28 cellular contexts compared by ENCODE assay signal in the genomic region with DNA sequence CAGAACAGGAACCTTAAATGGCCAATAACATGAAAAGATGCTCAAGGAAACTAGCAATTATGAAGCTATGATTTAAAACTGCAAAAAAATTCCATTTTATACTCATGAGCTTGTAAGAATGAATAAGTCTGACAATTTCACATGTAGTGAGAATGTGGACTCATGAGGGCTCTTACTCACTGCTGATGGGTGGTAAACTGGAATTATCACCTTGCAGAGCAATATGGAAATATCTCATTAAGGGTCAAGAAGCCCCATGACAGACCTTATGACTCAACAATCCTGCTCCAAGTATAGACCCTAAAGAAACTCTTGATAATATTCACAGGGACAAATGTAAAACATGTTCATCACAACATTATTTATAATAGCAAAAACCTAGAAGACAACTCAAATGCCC. TPM values are rescaled to one million over a fixed set of nuclear protein-coding genes. Genes with fewer than 3 reads are reported as not detected.
DNase-seq lines count a peak whose midpoint lies in the region; ATAC-seq, FAIRE-seq and TF ChIP-seq lines count a peak whose summit lies in the region.
"Had no signal": no experiment of that assay in that cellular context is flagged by ENCODE, and none has a peak within 500 bp of the region (broad histone marks: within the 10 kb centered on the region; RNA-seq: fewer than 3 reads in every experiment).

No MANE protein-coding gene starts in this region.

- H3K79me2 ChIP-seq in osteoblast (ENCODE audit: insufficient read depth, low read length) = no peaks in the 10 kb centered on the region

- H3K36me3 ChIP-seq in osteoblast (ENCODE audit: insufficient read depth, low read length) = no peaks in the 10 kb centered on the region
- H3K36me3 ChIP-seq: brain microvascular endothelial cell, colonic mucosa, left ventricle myocardium inferior, neural progenitor cell had no signal

- no peaks in the 10 kb centered on the region for H4K20me1 ChIP-seq in osteoblast (ENCODE audit: insufficient read depth, low read length)

- H3K27me3 ChIP-seq in CD4-positive, alpha-beta T cell (ENCODE audit: control insufficient read depth, insufficient read depth, low read length) = no peaks in the 10 kb centered on the region
- H3K27me3 ChIP-seq in osteoblast (ENCODE audit: insufficient read depth, low read length) = no peaks in the 10 kb centered on the region
- H3K27me3 ChIP-seq: brain microvascular endothelial cell, colonic mucosa, heart right ventricle, neural progenitor cell, upper lobe of left lung had no signal

- no peak overlapping the region for H3K4me2 ChIP-seq in osteoblast (ENCODE audit: insufficient read depth, low read length)
- H3K4me2 ChIP-seq: neural progenitor cell had no signal

- H3K4me3 ChIP-seq in foreskin fibroblast (ENCODE audit: low read depth in 1 of 2, low read length in 2 of 2) (no peak overlapping the region), osteoblast (ENCODE audit: insufficient read depth, low read length) (no peak overlapping the region)
- H3K4me3 ChIP-seq: colonic mucosa, heart right ventricle, left ventricle myocardium inferior, neural progenitor cell, psoas muscle, upper lobe of left lung had no signal

- no peak overlapping the region for H2AFZ ChIP-seq in osteoblast (ENCODE audit: low read length)
- H2AFZ ChIP-seq: neural progenitor cell had no signal

- no peak for TF ChIP-seq CTCF in CD4-positive, alpha-beta T cell (IDR thresholded peaks at IDR 0.05)
- TF ChIP-seq CTCF in foreskin fibroblast (IDR thresholded peaks at IDR 0.05; ENCODE audit: low read depth, low read length) (no peak), osteoblast (IDR thresholded peaks at IDR 0.05; ENCODE audit: extremely low read depth, low read depth, low read length) (no peak)

- peaks cover 85% of the 10 kb centered on the region for H3K36me3 Mint-ChIP-seq in CD4-positive, alpha-beta T cell (ENCODE audit: low read depth)
- peaks cover 32% of the 10 kb centered on the region for H3K36me3 Mint-ChIP-seq in activated T-helper 1 cell treated with anti-CD3 and anti-CD28 coated beads, Interleukin-12 subunit alpha, Interleukin-12 subunit beta, Interleukin-2, Interleukin-4 antibody, amounts not matched to agents 30 ng/mL and 10 ng/mL and 1 ng/mL, durations not matched to agents 14 hours and 24 hours and 36 hours (ENCODE audit: low read depth)
- H3K36me3 Mint-ChIP-seq: neural progenitor cell had no signal

- CTCF ChIA-PET in CD4-positive, alpha-beta T cell (lab: Charles Lee) = interaction anchor here (4.5 kb wide), 1 partner anchor 48 kb away, joined by 14 read pairs; no protein-coding TSS in a partner anchor

- POLR2A ChIA-PET in CD4-positive, alpha-beta T cell (lab: Charles Lee) = interaction anchor here (1.3 kb wide), 1 partner anchor 23 kb away, joined by 4 read pairs; no protein-coding TSS in a partner anchor

- H3K4me1 Mint-ChIP-seq in CD4-positive, alpha-beta T cell (ENCODE audit: low read depth) = peaks cover 17% of the 10 kb centered on the region
- peaks cover 5% of the 10 kb centered on the region for H3K4me1 Mint-ChIP-seq in activated T-helper 1 cell treated with anti-CD3 and anti-CD28 coated beads, Interleukin-12 subunit alpha, Interleukin-12 subunit beta, Interleukin-2, Interleukin-4 antibody, amounts not matched to agents 30 ng/mL and 10 ng/mL and 1 ng/mL, durations not matched to agents 14 hours and 24 hours and 36 hours (ENCODE audit: low read depth)

- no peak for FAIRE-seq in frontal cortex (lab: Jason Lieb, UNC)
- FAIRE-seq: HepG2, small intestine had no signal

- H3K9me3 ChIP-seq in CD4-positive, alpha-beta T cell (ENCODE audit: control insufficient read depth, low read length) = no peaks in the 10 kb centered on the region
- H3K9me3 ChIP-seq in osteoblast (ENCODE audit: low read depth, low read length) = no peaks in the 10 kb centered on the region
- H3K9me3 ChIP-seq: Caco-2, colonic mucosa, heart right ventricle, left ventricle myocardium inferior, psoas muscle, upper lobe of left lung had no signal

- DNase-seq in activated CD4-positive, CD25-positive, alpha-beta regulatory T cell treated with anti-CD3 and anti-CD28 coated beads, Interleukin-2, amount 50 U/mL, for 72 hours = no peak
- DNase-seq in CD4-positive, alpha-beta T cell = no peak
- no peak for DNase-seq in activated T-helper 1 cell treated with anti-CD3 and anti-CD28 coated beads, Interleukin-12 subunit alpha, Interleukin-12 subunit beta, Interleukin-2, Interleukin-4 antibody, amounts not matched to agents 30 ng/mL and 10 ng/mL and 1 ng/mL, durations not matched to agents 14 hours and 24 hours and 36 hours (ENCODE audit: low spot score)
- DNase-seq in foreskin fibroblast (peak; percentile 8 to 37), frontal cortex (ENCODE audit: low spot score in 2 of 2) (no peak), NCI-H1105 (lab: John Stamatoyannopoulos, UW) (no peak), osteoblast (ENCODE audit: insufficient read length, low spot score, missing footprints) (no peak)
- DNase-seq: 8988T; activated CD8-positive, alpha-beta memory T cell treated with anti-CD3 and anti-CD28 coated beads, Interleukin-2, amount 50 U/mL, for 48 hours; AML-193; brain microvascular endothelial cell; Caco-2; colonic mucosa; heart right ventricle; left ventricle myocardium inferior; NCI-H1436; NCI-H526 treated with DMSO at 0.1 percent for 48 hours; psoas muscle; small intestine; stimulated activated CD4-positive, alpha-beta T cell treated with anti-CD3 and anti-CD28 coated beads, Interleukin-4, amount 100 ng/mL, for 1 hour; T1000; upper lobe of left lung had no signal

- intact Hi-C loops in CD4-positive, alpha-beta T cell (cut with DNase I, micrococcal nuclease) = no loop called here
- intact Hi-C loops in activated T-helper 1 cell treated with anti-CD3 and anti-CD28 coated beads, Interleukin-12 subunit alpha, Interleukin-12 subunit beta, Interleukin-2, Interleukin-4 antibody, amounts not matched to agents 30 ng/mL and 10 ng/mL and 1 ng/mL, durations not matched to agents 14 hours and 24 hours and 36 hours (cut with micrococcal nuclease) = no loop called here

- H3K27me3 Mint-ChIP-seq in CD4-positive, alpha-beta T cell = no peaks in the 10 kb centered on the region
- no peaks in the 10 kb centered on the region for H3K27me3 Mint-ChIP-seq in activated T-helper 1 cell treated with anti-CD3 and anti-CD28 coated beads, Interleukin-12 subunit alpha, Interleukin-12 subunit beta, Interleukin-2, Interleukin-4 antibody, amounts not matched to agents 30 ng/mL and 10 ng/mL and 1 ng/mL, durations not matched to agents 14 hours and 24 hours and 36 hours (ENCODE audit: insufficient read depth)

- no peak overlapping the region for H3K4me3 Mint-ChIP-seq in CD4-positive, alpha-beta T cell
- H3K4me3 Mint-ChIP-seq in activated T-helper 1 cell treated with anti-CD3 and anti-CD28 coated beads, Interleukin-12 subunit alpha, Interleukin-12 subunit beta, Interleukin-2, Interleukin-4 antibody, amounts not matched to agents 30 ng/mL and 10 ng/mL and 1 ng/mL, durations not matched to agents 14 hours and 24 hours and 36 hours = no peak overlapping the region
- H3K4me3 Mint-ChIP-seq: neural progenitor cell had no signal

- H3K27ac Mint-ChIP-seq in CD4-positive, alpha-beta T cell = peak overlapping the region; percentile 27
- H3K27ac Mint-ChIP-seq in activated T-helper 1 cell treated with anti-CD3 and anti-CD28 coated beads, Interleukin-12 subunit alpha, Interleukin-12 subunit beta, Interleukin-2, Interleukin-4 antibody, amounts not matched to agents 30 ng/mL and 10 ng/mL and 1 ng/mL, durations not matched to agents 14 hours and 24 hours and 36 hours = peak overlapping the region; percentile 86
- H3K27ac Mint-ChIP-seq: neural progenitor cell had no signal

- ATAC-seq in activated CD4-positive, CD25-positive, alpha-beta regulatory T cell treated with anti-CD3 and anti-CD28 coated beads, Interleukin-2, amount 50 U/mL, for 24 hours = peak; percentile 92 to 93
- no peak for ATAC-seq in CD4-positive, alpha-beta T cell (ENCODE audit: poor library complexity)
- ATAC-seq: heart right ventricle, HepG2, psoas muscle, SK-N-SH treated with all-trans-retinoic acid at 6 μM for 48 hours had no signal

- H3K9me3 Mint-ChIP-seq in CD4-positive, alpha-beta T cell = no peaks in the 10 kb centered on the region
- no peaks in the 10 kb centered on the region for H3K9me3 Mint-ChIP-seq in activated T-helper 1 cell treated with anti-CD3 and anti-CD28 coated beads, Interleukin-12 subunit alpha, Interleukin-12 subunit beta, Interleukin-2, Interleukin-4 antibody, amounts not matched to agents 30 ng/mL and 10 ng/mL and 1 ng/mL, durations not matched to agents 14 hours and 24 hours and 36 hours
- H3K9me3 Mint-ChIP-seq: neural progenitor cell had no signal

- no peaks in the 10 kb centered on the region for H3K4me1 ChIP-seq in osteoblast (ENCODE audit: insufficient read depth, low read length)
- H3K4me1 ChIP-seq: colonic mucosa, left ventricle myocardium inferior, psoas muscle, upper lobe of left lung had no signal

- H3K27ac ChIP-seq in CD4-positive, alpha-beta T cell (ENCODE audit: low read depth, low read length) = no peak overlapping the region
- no peak overlapping the region for H3K27ac ChIP-seq in osteoblast (ENCODE audit: low read depth, low read length)
- H3K27ac ChIP-seq: brain microvascular endothelial cell, colonic mucosa, heart right ventricle, left ventricle myocardium inferior, neural progenitor cell, psoas muscle, RWPE1, upper lobe of left lung had no signal

RNA-seq across cellular contexts. Expression of a gene that starts 23.5 kb away (rescaled TPM):
- total RNA-seq in CD4-positive, alpha-beta T cell = 1 to 10 TPM; 2.5 to 3.0 TPM
- 0.16 TPM in 1 of 2 replicates, not detected in the other for total RNA-seq in activated T-helper 1 cell treated with anti-CD3 and anti-CD28 coated beads, Interleukin-12 subunit alpha, Interleukin-12 subunit beta, Interleukin-2, Interleukin-4 antibody, amounts not matched to agents 30 ng/mL and 10 ng/mL and 1 ng/mL, durations not matched to agents 14 hours and 24 hours and 36 hours
- total RNA-seq in frontal cortex = 0.82 TPM
- total RNA-seq in osteoblast = 9.8 and 13.6 TPM in 2 replicates

RNA-seq across cellular contexts. Expression of a gene that starts 30.3 kb away (rescaled TPM):
- total RNA-seq in CD4-positive, alpha-beta T cell = 100 to 1,000 TPM; 127 to 138 TPM
- 40.9 and 43.3 TPM in 2 replicates for total RNA-seq in activated T-helper 1 cell treated with anti-CD3 and anti-CD28 coated beads, Interleukin-12 subunit alpha, Interleukin-12 subunit beta, Interleukin-2, Interleukin-4 antibody, amounts not matched to agents 30 ng/mL and 10 ng/mL and 1 ng/mL, durations not matched to agents 14 hours and 24 hours and 36 hours
- total RNA-seq in frontal cortex = 1.2 TPM
- total RNA-seq in osteoblast = under 0.01 TPM in 1 of 2 replicates, not detected in the other
- total RNA-seq: HepG2, M059J had no signal

RNA-seq across cellular contexts. Expression of a gene that starts 52.8 kb away (rescaled TPM):
- total RNA-seq in CD4-positive, alpha-beta T cell = 1 to 10 TPM in 1 of 2 experiments, under 1 TPM in 1; 0.85 to 1.2 TPM
- total RNA-seq in activated T-helper 1 cell treated with anti-CD3 and anti-CD28 coated beads, Interleukin-12 subunit alpha, Interleukin-12 subunit beta, Interleukin-2, Interleukin-4 antibody, amounts not matched to agents 30 ng/mL and 10 ng/mL and 1 ng/mL, durations not matched to agents 14 hours and 24 hours and 36 hours = not detected in 2 replicates
- total RNA-seq in frontal cortex = not detected
- not detected in 2 replicates for total RNA-seq in osteoblast
- total RNA-seq: Caco-2, colonic mucosa, heart right ventricle, HepG2, left ventricle myocardium inferior, M059J, psoas muscle, upper lobe of left lung had no signal

RNA-seq across cellular contexts. Expression of a gene that starts 55.1 kb away (rescaled TPM):
- total RNA-seq in CD4-positive, alpha-beta T cell = 100 to 1,000 TPM; 292 to 310 TPM
- total RNA-seq in activated T-helper 1 cell treated with anti-CD3 and anti-CD28 coated beads, Interleukin-12 subunit alpha, Interleukin-12 subunit beta, Interleukin-2, Interleukin-4 antibody, amounts not matched to agents 30 ng/mL and 10 ng/mL and 1 ng/mL, durations not matched to agents 14 hours and 24 hours and 36 hours = 163 and 169 TPM in 2 replicates
- 34.2 TPM for total RNA-seq in frontal cortex
- 160 and 169 TPM in 2 replicates for total RNA-seq in osteoblast

Comparison
In these comparisons a context has a peak if more than half of its experiments do, and no peak if none do; other contexts are left out.
1. DNase-seq: peak in foreskin fibroblast (2 of 2); none in activated CD4-positive, CD25-positive, alpha-beta regulatory T cell treated with anti-CD3 and anti-CD28 coated beads, Interleukin-2, amount 50 U/mL, for 72 hours (single experiment), CD4-positive, alpha-beta T cell (0 of 10), activated T-helper 1 cell treated with anti-CD3 and anti-CD28 coated beads, Interleukin-12 subunit alpha, Interleukin-12 subunit beta, Interleukin-2, Interleukin-4 antibody, amounts not matched to agents 30 ng/mL and 10 ng/mL and 1 ng/mL, durations not matched to agents 14 hours and 24 hours and 36 hours (single experiment), frontal cortex (0 of 2), NCI-H1105 (single experiment) and osteoblast (single experiment).
2. RNA of a gene that starts 30.3 kb away (total RNA-seq): 127 to 138 TPM in CD4-positive, alpha-beta T cell and 40.9 to 43.3 TPM in activated T-helper 1 cell treated with anti-CD3 and anti-CD28 coated beads, Interleukin-12 subunit alpha, Interleukin-12 subunit beta, Interleukin-2, Interleukin-4 antibody, amounts not matched to agents 30 ng/mL and 10 ng/mL and 1 ng/mL, durations not matched to agents 14 hours and 24 hours and 36 hours; 1.2 TPM in frontal cortex (single experiment) and under 0.01 TPM in osteoblast; every median in the first group is over 10 times any median in the second.